In the genomic region with DNA sequence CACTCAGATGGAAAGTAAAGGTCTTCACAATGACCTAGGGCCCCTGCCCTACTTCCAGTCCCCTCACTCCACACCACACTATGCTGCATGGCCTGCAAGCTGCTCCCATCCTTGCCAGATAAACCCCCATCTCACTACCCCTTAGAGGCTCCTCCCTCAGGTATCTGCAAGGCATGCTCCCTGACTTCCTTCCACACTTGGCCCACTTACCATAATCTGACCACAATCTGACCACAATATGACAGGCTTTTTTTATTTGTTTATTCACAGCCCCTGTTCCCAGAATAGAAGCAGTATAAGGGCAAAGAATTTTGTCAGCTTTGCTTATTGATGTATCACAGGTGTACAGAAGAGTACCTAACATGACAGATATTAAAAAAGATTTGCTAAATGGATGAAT, we compare ENCODE assay signal across 8 cellular contexts.
DNase-seq lines count a peak whose midpoint lies in the region; ATAC-seq and TF ChIP-seq lines count a peak whose summit lies in the region.

No MANE protein-coding gene starts in this region.

- H3K9me3 Mint-ChIP-seq in osteocyte (ENCODE audit: unreplicated experiment): no peaks in the 10 kb centered on the region

- no peak for TF ChIP-seq POLR2A in ovary (IDR thresholded peaks at IDR 0.05)

- H3K36me3 ChIP-seq in ovary (no peaks in the 10 kb centered on the region), A673 (ENCODE audit: insufficient read depth, low read length, poor library complexity, severe bottlenecking) (no peaks in the 10 kb centered on the region)

- H3K4me3 Mint-ChIP-seq in osteocyte (ENCODE audit: unreplicated experiment): no peak overlapping the region

- peaks cover 36% of the 10 kb centered on the region for H3K4me1 Mint-ChIP-seq in osteocyte (ENCODE audit: unreplicated experiment)

- ATAC-seq in Right ventricle myocardium inferior (peak; percentile 26), left ventricle myocardium superior (no peak)

- no peak overlapping the region for H3K27ac ChIP-seq in ovary
- H3K27ac ChIP-seq in A673 (ENCODE audit: low read depth, low read length, poor library complexity, severe bottlenecking): no peak overlapping the region

- H3K27me3 Mint-ChIP-seq in osteocyte (ENCODE audit: unreplicated experiment): no peaks in the 10 kb centered on the region

- no peak for TF ChIP-seq EP300 in ovary (IDR thresholded peaks at IDR 0.05)

- intact Hi-C loops in Right ventricle myocardium inferior (cut with DNase I): loop anchor here (2.0 to 5.0 kb wide), 3 partner anchors 52 to 125 kb away; a partner anchor contains a TSS
- intact Hi-C loops in left ventricle myocardium superior (cut with micrococcal nuclease): no loop called here
- intact Hi-C loops in ovary (cut with DNase I): no loop called here
- intact Hi-C loops in A673 (cut with micrococcal nuclease; ENCODE audit: unreplicated experiment): no loop called here

- TF ChIP-seq CTCF in osteocyte (IDR thresholded peaks at IDR 0.05) (no peak), ovary (IDR thresholded peaks at IDR 0.05) (no peak), A673 (conservative IDR thresholded peaks at IDR 0.05; ENCODE audit: low read depth, low read length) (no peak)

- peaks cover 7% of the 10 kb centered on the region for H3K4me1 ChIP-seq in ovary (ENCODE audit: insufficient read depth)
- H3K4me1 ChIP-seq in A673 (ENCODE audit: insufficient read depth, low read length, poor library complexity, severe bottlenecking): no peaks in the 10 kb centered on the region

- no TSS peak for BruUV-seq in A673 (replicated peaks; lab: Mats Ljungman, UMichigan)

- DNase-seq in Right ventricle myocardium inferior (ENCODE audit: missing footprints) (no peak), left ventricle myocardium superior (no peak), NOMO-1 (lab: John Stamatoyannopoulos, UW; ENCODE audit: unreplicated experiment in 2 of 2) (peak; percentile 30 to 63), amniotic epithelial cell (ENCODE audit: low read depth) (peak; percentile 81), osteocyte (ENCODE audit: extremely low spot score, unreplicated experiment) (no peak), ovary (no peak), A673 (ENCODE audit: low spot score) (no peak), hypothalamus (lab: John Stamatoyannopoulos, UW) (no peak)

- H3K9me3 ChIP-seq in ovary (no peaks in the 10 kb centered on the region), A673 (ENCODE audit: low read depth, low read length, poor library complexity, severe bottlenecking) (no peaks in the 10 kb centered on the region)

- no peaks in the 10 kb centered on the region for H3K36me3 Mint-ChIP-seq in osteocyte (ENCODE audit: unreplicated experiment)

- H3K4me3 ChIP-seq in ovary: no peak overlapping the region
- H3K4me3 ChIP-seq in A673 (ENCODE audit: low read depth, low read length, poor library complexity, severe bottlenecking): no peak overlapping the region

- CTCF ChIA-PET in A673 (lab: Charles Lee): no interaction called here

- peak overlapping the region; percentile 7 for H3K27ac Mint-ChIP-seq in osteocyte (ENCODE audit: unreplicated experiment)

- H3K27me3 ChIP-seq in ovary: no peaks in the 10 kb centered on the region
- no peaks in the 10 kb centered on the region for H3K27me3 ChIP-seq in A673 (replicated peaks; ENCODE audit: insufficient read depth, low read depth, low read length, poor library complexity)

- POLR2A ChIA-PET in A673 (lab: Charles Lee; ENCODE audit: low non-redundant PET): no interaction called here

Comparison
In these comparisons a context has a peak if more than half of its experiments do, and no peak if none do; other contexts are left out.
1. DNase-seq: peak in NOMO-1 (2 of 2) and amniotic epithelial cell (single experiment); none in Right ventricle myocardium inferior (single experiment), left ventricle myocardium superior (single experiment), osteocyte (single experiment), ovary (0 of 5), A673 (single experiment) and hypothalamus (0 of 51).